In the genomic region with DNA sequence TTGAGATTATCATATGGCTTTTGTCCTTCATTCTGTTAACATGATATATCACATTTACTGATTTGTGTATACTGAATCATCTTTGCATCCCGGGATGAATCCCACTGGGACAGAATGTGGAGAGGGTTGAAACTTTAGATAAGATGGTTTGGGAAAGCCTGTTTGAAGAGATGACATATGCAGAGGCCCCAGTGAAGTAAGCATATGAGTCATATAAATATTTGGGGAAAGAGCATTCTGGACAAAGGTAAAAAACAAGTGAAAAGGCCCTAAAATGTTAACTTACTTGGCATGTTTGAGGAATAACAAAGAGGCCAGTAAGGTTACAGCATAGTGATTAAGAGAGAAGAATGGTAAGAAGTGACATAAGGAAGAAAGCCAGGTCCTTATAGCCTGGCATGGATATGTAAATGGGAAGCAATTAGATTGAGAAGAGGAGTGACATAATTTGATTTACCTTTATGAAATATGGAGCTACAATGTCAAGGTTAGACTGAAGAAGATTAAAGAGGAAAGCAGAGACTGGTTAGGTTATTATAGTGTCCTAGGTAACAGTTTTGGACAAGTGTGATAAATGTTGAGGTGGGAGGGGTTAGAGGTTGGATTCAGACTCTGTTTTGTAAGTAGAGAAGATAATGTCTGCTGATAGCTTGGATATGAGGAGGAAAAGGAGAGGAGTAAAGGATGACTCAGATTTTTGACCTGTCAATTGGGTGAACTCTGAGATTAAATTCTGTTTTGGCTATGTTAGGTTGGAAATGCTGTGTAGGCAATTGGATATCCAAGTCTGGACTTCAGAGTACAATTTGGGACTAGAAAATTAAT, we compare ENCODE assay signal across 23 cellular contexts. TPM values are rescaled to one million over a fixed set of nuclear protein-coding genes. Genes with fewer than 3 reads are reported as not detected.
DNase-seq lines count a peak whose midpoint lies in the region; ATAC-seq and TF ChIP-seq lines count a peak whose summit lies in the region.
"Had no signal": no experiment of that assay in that cellular context is flagged by ENCODE, and none has a peak within 500 bp of the region (broad histone marks: within the 10 kb centered on the region; RNA-seq: fewer than 3 reads in every experiment).

No MANE protein-coding gene starts in this region.

- H3K4me1 Mint-ChIP-seq in HFFc6 (ENCODE audit: low read depth), result peaks cover 14% of the 10 kb centered on the region
- H3K4me1 Mint-ChIP-seq: activated naive CD8-positive, alpha-beta T cell treated with anti-CD3 and anti-CD28 coated beads, Interleukin-2, amount 10 ng/mL, durations not matched to agents 7 days and 5 days; GM23338; neural progenitor cell had no signal

- H3K9me3 Mint-ChIP-seq in HFFc6, result no peaks in the 10 kb centered on the region
- H3K9me3 Mint-ChIP-seq: activated naive CD8-positive, alpha-beta T cell treated with anti-CD3 and anti-CD28 coated beads, Interleukin-2, amount 10 ng/mL, durations not matched to agents 7 days and 5 days; GM23338; T-helper 2 cell treated with Interferon-gamma antibody and Interleukin-4, amounts not matched to agents 5 μg/mL and 100 μg/mL, for 36 hours had no signal

- intact Hi-C loops in left colon (cut with DNase I, micrococcal nuclease), result no loop called here

- no peaks in the 10 kb centered on the region for H3K27me3 Mint-ChIP-seq in HFFc6 (ENCODE audit: insufficient read depth)
- H3K27me3 Mint-ChIP-seq: activated naive CD8-positive, alpha-beta T cell treated with anti-CD3 and anti-CD28 coated beads, Interleukin-2, amount 10 ng/mL, durations not matched to agents 7 days and 5 days had no signal

- H3K36me3 Mint-ChIP-seq in HFFc6 (ENCODE audit: low read depth), result peaks cover 9% of the 10 kb centered on the region; the same call in 1 of the 2 replicates

- H3K4me3 ChIP-seq in AG10803 (ENCODE audit: low read length) (no peak overlapping the region), adipocyte (ENCODE audit: low read length) (no peak overlapping the region), fibroblast of villous mesenchyme (ENCODE audit: low read depth, low read length) (no peak overlapping the region)
- H3K4me3 ChIP-seq: GM23338, neural progenitor cell, right atrium auricular region, transverse colon had no signal

- peak overlapping the region; percentile 59 for H3K27ac Mint-ChIP-seq in HFFc6
- H3K27ac Mint-ChIP-seq: activated naive CD8-positive, alpha-beta T cell treated with anti-CD3 and anti-CD28 coated beads, Interleukin-2, amount 10 ng/mL, durations not matched to agents 7 days and 5 days; GM23338; neural progenitor cell; T-helper 2 cell treated with Interferon-gamma antibody and Interleukin-4, amounts not matched to agents 5 μg/mL and 100 μg/mL, for 36 hours had no signal

- H3K4me1 ChIP-seq in adipocyte (ENCODE audit: control insufficient read depth, insufficient read depth, low read length), result peaks cover 11% of the 10 kb centered on the region
- H3K4me1 ChIP-seq: Caco-2, neural progenitor cell, right atrium auricular region, transverse colon had no signal

- H3K36me3 ChIP-seq in adipocyte (ENCODE audit: control insufficient read depth, insufficient read depth, low read length, severe bottlenecking), result no peaks in the 10 kb centered on the region
- H3K36me3 ChIP-seq: neural progenitor cell, right atrium auricular region, transverse colon had no signal

- no peaks in the 10 kb centered on the region for H3K9me3 ChIP-seq in adipocyte (ENCODE audit: control insufficient read depth, low read length)
- H3K9me3 ChIP-seq: Caco-2, right atrium auricular region, transverse colon had no signal

- no peak overlapping the region for H3K4me3 Mint-ChIP-seq in HFFc6
- H3K4me3 Mint-ChIP-seq: activated naive CD8-positive, alpha-beta T cell treated with anti-CD3 and anti-CD28 coated beads, Interleukin-2, amount 10 ng/mL, durations not matched to agents 7 days and 5 days; GM23338; neural progenitor cell; T-helper 2 cell treated with Interferon-gamma antibody and Interleukin-4, amounts not matched to agents 5 μg/mL and 100 μg/mL, for 36 hours had no signal

- no peak for TF ChIP-seq CTCF in AG10803 (conservative IDR thresholded peaks at IDR 0.05; ENCODE audit: low read length)
- TF ChIP-seq CTCF in HFFc6 (IDR thresholded peaks at IDR 0.05), result no peak
- TF ChIP-seq CTCF in fibroblast of villous mesenchyme (IDR thresholded peaks at IDR 0.05; ENCODE audit: insufficient read depth, low read depth, low read length), result no peak

- peaks cover 6% of the 10 kb centered on the region for H3K27me3 ChIP-seq in adipocyte (replicated peaks; ENCODE audit: control insufficient read depth, insufficient read depth, low read length)
- H3K27me3 ChIP-seq: neural progenitor cell, right atrium auricular region, transverse colon had no signal

- H3K9ac ChIP-seq in adipocyte (ENCODE audit: low read length), result no peak overlapping the region
- H3K9ac ChIP-seq: neural progenitor cell had no signal

- peak; percentile 11 for DNase-seq in AG10803 (ENCODE audit: low read depth)
- DNase-seq in HFFc6, result no peak
- DNase-seq in adipocyte (ENCODE audit: low read depth), result peak; percentile 9
- DNase-seq in fibroblast of villous mesenchyme (ENCODE audit: low read depth), result peak; percentile 47
- DNase-seq in left colon, result no peak
- no peak for DNase-seq in NCI-H524 treated with DMSO at 0.1 percent for 48 hours (lab: John Stamatoyannopoulos, UW)
- no peak for DNase-seq in NCI-H2196 (lab: John Stamatoyannopoulos, UW; ENCODE audit: unreplicated experiment)
- DNase-seq: activated CD4-positive, alpha-beta T cell treated with anti-CD3 and anti-CD28 coated beads for 4 hours; activated effector memory CD4-positive, alpha-beta T cell treated with anti-CD3 and anti-CD28 coated beads, Interleukin-2, amount 50 U/mL, for 16 hours; activated naive CD8-positive, alpha-beta T cell treated with anti-CD3 and anti-CD28 coated beads, Interleukin-2, amount 10 ng/mL, durations not matched to agents 7 days and 5 days; activated T-cell treated with anti-CD3 and anti-CD28 coated beads, Interleukin-2, amount 50 U/mL, for 1 hour; C1 segment of cervical spinal cord; Caco-2; DMS79; NCI-H1417 treated with DMSO at 0.1 percent for 48 hours; NCI-H446 treated with DMSO at 0.1 percent for 48 hours; stimulated activated CD4-positive, alpha-beta T cell treated with anti-CD3 and anti-CD28 coated beads, Interleukin-2, amount 100 ng/mL, for 24 hours; transverse colon had no signal

- ATAC-seq in left colon (no peak), GM21447 (IDR thresholded peaks at IDR 0.05; ENCODE audit: unreplicated experiment) (no peak)
- ATAC-seq: GM23338 had no signal

RNA-seq across cellular contexts. Expression of gene DRP2, which starts 54.6 kb away (rescaled TPM):
- under 1 TPM; 0.30 to 0.55 (median 0.37) TPM for total RNA-seq in HFFc6 (2021; fragmentation: NEBNext Ultra II Directional; extraction: Animal tissue kit (Norgen Biotek cat#: 25700))
- total RNA-seq in fibroblast of villous mesenchyme (0.97 and 2.6 TPM in 2 replicates), left colon (under 1 TPM; 0.21 to 0.73 TPM)

Comparison
In these comparisons a context has a peak if more than half of its experiments do, and no peak if none do; other contexts are left out.
1. DNase-seq: peak in AG10803 (single experiment), adipocyte (single experiment) and fibroblast of villous mesenchyme (single experiment); none in HFFc6 (single experiment), left colon (0 of 2), NCI-H524 treated with DMSO at 0.1 percent for 48 hours (single experiment) and NCI-H2196 (single experiment).